In the genomic region with DNA sequence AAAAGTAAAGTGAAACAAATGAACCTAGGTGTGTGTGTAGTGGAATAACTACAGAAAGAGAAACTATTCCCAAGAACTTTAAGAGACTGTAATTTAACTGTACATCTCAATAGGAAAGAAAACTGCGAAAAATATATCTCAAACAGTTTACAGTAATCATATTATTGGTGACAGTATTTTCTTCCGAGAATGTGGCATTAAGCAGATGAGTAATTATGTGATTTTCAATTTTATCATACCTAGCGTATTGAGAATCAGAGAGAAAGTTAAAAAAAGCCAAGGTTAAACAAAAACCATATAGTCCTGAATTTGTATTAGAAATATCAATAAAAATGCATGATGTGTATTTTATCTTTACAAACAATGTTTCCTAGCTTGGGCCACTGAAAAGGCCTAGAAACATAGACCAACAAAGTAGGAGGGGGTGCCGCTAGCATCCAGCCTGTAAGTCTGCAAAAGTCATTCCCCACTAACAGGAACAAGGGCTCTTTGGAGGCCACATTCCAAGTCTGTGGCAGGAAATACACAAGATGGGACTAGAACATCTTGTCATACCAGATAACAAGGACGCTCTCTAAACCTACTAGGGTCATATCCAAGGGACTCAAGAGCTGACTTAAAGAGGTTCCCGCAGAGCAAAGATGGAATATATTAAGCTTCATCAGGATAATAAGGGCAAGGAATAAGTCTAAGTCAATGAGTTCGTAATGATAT, we compare ENCODE assay signal across 1 cellular context.
TF ChIP-seq lines count a peak whose summit lies in the region.

No MANE protein-coding gene starts in this region.

TF ChIP-seq in GM12878, 131 proteins besides CTCF, POLR2A, EP300 and RAD21:
- TF ChIP-seq, protein P1, sequence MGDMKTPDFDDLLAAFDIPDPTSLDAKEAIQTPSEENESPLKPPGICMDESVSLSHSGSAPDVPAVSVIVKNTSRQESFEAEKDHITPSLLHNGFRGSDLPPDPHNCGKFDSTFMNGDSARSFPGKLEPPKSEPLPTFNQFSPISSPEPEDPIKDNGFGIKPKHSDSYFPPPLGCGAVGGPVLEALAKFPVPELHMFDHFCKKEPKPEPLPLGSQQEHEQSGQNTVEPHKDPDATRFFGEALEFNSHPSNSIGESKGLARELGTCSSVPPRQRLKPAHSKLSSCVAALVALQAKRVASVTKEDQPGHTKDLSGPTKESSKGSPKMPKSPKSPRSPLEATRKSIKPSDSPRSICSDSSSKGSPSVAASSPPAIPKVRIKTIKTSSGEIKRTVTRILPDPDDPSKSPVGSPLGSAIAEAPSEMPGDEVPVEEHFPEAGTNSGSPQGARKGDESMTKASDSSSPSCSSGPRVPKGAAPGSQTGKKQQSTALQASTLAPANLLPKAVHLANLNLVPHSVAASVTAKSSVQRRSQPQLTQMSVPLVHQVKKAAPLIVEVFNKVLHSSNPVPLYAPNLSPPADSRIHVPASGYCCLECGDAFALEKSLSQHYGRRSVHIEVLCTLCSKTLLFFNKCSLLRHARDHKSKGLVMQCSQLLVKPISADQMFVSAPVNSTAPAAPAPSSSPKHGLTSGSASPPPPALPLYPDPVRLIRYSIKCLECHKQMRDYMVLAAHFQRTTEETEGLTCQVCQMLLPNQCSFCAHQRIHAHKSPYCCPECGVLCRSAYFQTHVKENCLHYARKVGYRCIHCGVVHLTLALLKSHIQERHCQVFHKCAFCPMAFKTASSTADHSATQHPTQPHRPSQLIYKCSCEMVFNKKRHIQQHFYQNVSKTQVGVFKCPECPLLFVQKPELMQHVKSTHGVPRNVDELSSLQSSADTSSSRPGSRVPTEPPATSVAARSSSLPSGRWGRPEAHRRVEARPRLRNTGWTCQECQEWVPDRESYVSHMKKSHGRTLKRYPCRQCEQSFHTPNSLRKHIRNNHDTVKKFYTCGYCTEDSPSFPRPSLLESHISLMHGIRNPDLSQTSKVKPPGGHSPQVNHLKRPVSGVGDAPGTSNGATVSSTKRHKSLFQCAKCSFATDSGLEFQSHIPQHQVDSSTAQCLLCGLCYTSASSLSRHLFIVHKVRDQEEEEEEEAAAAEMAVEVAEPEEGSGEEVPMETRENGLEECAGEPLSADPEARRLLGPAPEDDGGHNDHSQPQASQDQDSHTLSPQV (IDR thresholded peaks at IDR 0.05), result no peak
- TF ChIP-seq JUNB (IDR thresholded peaks at IDR 0.05) (peak; percentile 23; the same call in 1 of the 2 replicates), NFXL1 (IDR thresholded peaks at IDR 0.05; ENCODE audit: borderline replicate concordance) (no peak)
- TF ChIP-seq, protein P2, sequence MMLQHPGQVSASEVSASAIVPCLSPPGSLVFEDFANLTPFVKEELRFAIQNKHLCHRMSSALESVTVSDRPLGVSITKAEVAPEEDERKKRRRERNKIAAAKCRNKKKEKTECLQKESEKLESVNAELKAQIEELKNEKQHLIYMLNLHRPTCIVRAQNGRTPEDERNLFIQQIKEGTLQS (IDR thresholded peaks at IDR 0.05; ENCODE audit: borderline replicate concordance, extremely low read depth, low read depth, low read length), result no peak
